ENCODE assay signal across 9 cellular contexts in genomic region chr11:31870609-31871309, GRCh38. TPM values are rescaled to one million over a fixed set of nuclear protein-coding genes. Genes with fewer than 3 reads are reported as not detected.
DNase-seq lines count a peak whose midpoint lies in the region; ATAC-seq, FAIRE-seq and TF ChIP-seq lines count a peak whose summit lies in the region.
"Had no signal": no experiment of that assay in that cellular context is flagged by ENCODE, and none has a peak within 500 bp of the region (broad histone marks: within the 10 kb centered on the region; RNA-seq: fewer than 3 reads in every experiment).

No MANE protein-coding gene starts in this region.

- H2BK120ac ChIP-seq in IMR-90 (ENCODE audit: low read depth, low read length) (no peak overlapping the region), H1 (replicated peaks; ENCODE audit: low read depth, low read length) (no peak overlapping the region)

- H3K79me2 ChIP-seq in H1 (ENCODE audit: control insufficient read depth in 1 of 2, insufficient read depth in 2 of 2, low read length in 2 of 2) = no peaks in the 10 kb centered on the region

- DNase-seq in NCI-H187 (lab: John Stamatoyannopoulos, UW) = peak; percentile 11
- DNase-seq in NCI-H187 treated with DMSO at 0.1 percent for 48 hours (lab: John Stamatoyannopoulos, UW) = no peak
- DNase-seq in IMR-90 = peak; percentile 33
- DNase-seq in SJCRH30 = peak; percentile 86 to 92
- DNase-seq in H1 (ENCODE audit: low read depth in 1 of 2, low spot score in 2 of 2) = peak; percentile 68 to 84
- DNase-seq in medulla oblongata (ENCODE audit: extremely low spot score) = peak; percentile 57
- no peak for DNase-seq in omental fat pad (ENCODE audit: low spot score)
- DNase-seq in cerebellum (ENCODE audit: low spot score) = no peak

- H3K4me1 ChIP-seq in IMR-90 (ENCODE audit: control insufficient read depth, insufficient read depth, low read length) (no peaks in the 10 kb centered on the region), SJCRH30 (peaks cover 22% of the 10 kb centered on the region), H1 (replicated peaks in 1 of 4; ENCODE audit: control insufficient read depth in 3 of 4, insufficient read depth in 4 of 4, low read length in 3 of 4) (peaks cover 8 to 15% (median 8%) of the 10 kb centered on the region in 4 experiments; a peak in 6 of 7 replicates)
- H3K4me1 ChIP-seq: BLaER1 had no signal

- no peak overlapping the region for H3K4ac ChIP-seq in IMR-90 (ENCODE audit: low read depth, low read length)
- no peak overlapping the region for H3K4ac ChIP-seq in H1 (replicated peaks; ENCODE audit: insufficient read length, low read depth, low read length)

- no peak for TF ChIP-seq POLR2A in IMR-90 (IDR thresholded peaks at IDR 0.05; ENCODE audit: low read depth, low read length)
- TF ChIP-seq POLR2A in H1 (IDR thresholded peaks at IDR 0.05; ENCODE audit: control extremely low read depth in 1 of 2, low read depth in 2 of 2, low read length in 2 of 2) = no peak

- dilution Hi-C loops in IMR-90 (cut with HindIII; ENCODE audit: low sequenced_read_pairs, unreplicated experiment) = no loop called here

- BruUV-seq in IMR-90 (replicated peaks; lab: Mats Ljungman, UMichigan) = no TSS peak

- no peak overlapping the region for H3K56ac ChIP-seq in IMR-90 (ENCODE audit: extremely low read depth, insufficient read depth, low read length)
- no peak overlapping the region for H3K56ac ChIP-seq in H1 (replicated peaks; ENCODE audit: insufficient read length, low read depth, low read length)

- no peak overlapping the region for H3K4me3 ChIP-seq in IMR-90 (ENCODE audit: insufficient read depth, low read depth, low read length)
- H3K4me3 ChIP-seq in SJCRH30 = peak overlapping the region; percentile 46
- H3K4me3 ChIP-seq in H1 (ENCODE audit: extremely low read depth in 1 of 4, insufficient read depth in 2 of 4, low read depth in 3 of 4, low read length in 4 of 4) = peak overlapping the region in 1 of 4 experiments; percentile 41; a peak in 2 of 8 replicates
- H3K4me3 ChIP-seq: BLaER1 had no signal

- intact Hi-C loops in IMR-90 (cut with micrococcal nuclease) = loop anchor here (1.0 to 10.0 kb wide), 6 partner anchors 230 to 634 kb away; no protein-coding TSS in a partner anchor

- ATAC-seq in IMR-90 (ENCODE audit: low read depth) (peak; percentile 82), omental fat pad (ENCODE audit: low FRiP score) (no peak)

- TF ChIP-seq CTCF in IMR-90 (conservative IDR thresholded peaks at IDR 0.05; ENCODE audit: low read depth, low read length) (peak; percentile 71), H1 (IDR thresholded peaks at IDR 0.05; ENCODE audit: control extremely low read depth in 1 of 3, insufficient read depth in 1 of 3, low read depth in 1 of 3, low read length in 3 of 3) (peak; percentile 47 to 82 (median 73)), omental fat pad (IDR thresholded peaks at IDR 0.05) (no peak)

- H3K36me3 ChIP-seq in IMR-90 (ENCODE audit: control insufficient read depth, insufficient read depth, low read length) = no peaks in the 10 kb centered on the region
- H3K36me3 ChIP-seq in SJCRH30 = no peaks in the 10 kb centered on the region
- no peaks in the 10 kb centered on the region for H3K36me3 ChIP-seq in H1 (ENCODE audit: control insufficient read depth in 2 of 4, insufficient read depth in 4 of 4, low read length in 3 of 4)
- H3K36me3 ChIP-seq: BLaER1 had no signal

- in situ Hi-C loops in IMR-90 (cut with MboI; ENCODE audit: low sequenced_read_pairs) = loop anchor here (10.0 kb wide), 2 partner anchors 376 to 476 kb away; no protein-coding TSS in a partner anchor

- H3K79me1 ChIP-seq in IMR-90 (ENCODE audit: low read depth in 1 of 2, low read length in 2 of 2) = no peaks in the 10 kb centered on the region
- H3K79me1 ChIP-seq in H1 (ENCODE audit: low read depth, low read length) = no peaks in the 10 kb centered on the region

- CTCF ChIA-PET in IMR-90 (lab: Yijun Ruan, JAX) (interaction anchor here (0.6 to 1.4 kb wide), 8 partner anchors 12 to 386 kb away, joined by 3 to 4 read pairs (median 3); no protein-coding TSS in a partner anchor), H1 (lab: Charles Lee; ENCODE audit: partially characterized antibody) (interaction anchor here (0.7 to 6.2 kb wide), 39 partner anchors 12 to 535 kb away, joined by 3 to 60 read pairs (median 4); no protein-coding TSS in a partner anchor)

- peak overlapping the region; percentile 58 for H2AK9ac ChIP-seq in IMR-90 (replicated peaks; ENCODE audit: low read depth, low read length, poor library complexity)

- no CpG with 5 or more reads among the region's 13 CpGs for WGBS in IMR-90 (ENCODE audit: extremely low coverage in 2 of 2, insufficient read length in 1 of 2), 2 experiments
- WGBS in H1 (ENCODE audit: extremely low coverage in 1 of 2, insufficient coverage in 1 of 2, insufficient read length in 1 of 2, insufficient replicate concordance in 2 of 2, low coverage in 1 of 2, low lambda C conversion rate in 2 of 2, missing lambda C conversion rate in 1 of 2), 2 experiments = 22% methylated on average over 13 of the region's 13 CpGs; no CpG with 5 or more reads in 1 of the 2 experiments

- H3K9me1 ChIP-seq in IMR-90 (ENCODE audit: insufficient read depth, low read length) = no peaks in the 10 kb centered on the region

- H3K27ac ChIP-seq in IMR-90 (ENCODE audit: insufficient read depth, low read length) = no peak overlapping the region
- no peak overlapping the region; the same call in 1 of the 2 replicates for H3K27ac ChIP-seq in SJCRH30
- no peak overlapping the region for H3K27ac ChIP-seq in H1 (ENCODE audit: low read depth, low read length)
- H3K27ac ChIP-seq: BLaER1 had no signal

- H3K23me2 ChIP-seq in H1 (ENCODE audit: low read depth, low read length) = no peaks in the 10 kb centered on the region

- H2AFZ ChIP-seq in IMR-90 (replicated peaks; ENCODE audit: low read length, poor library complexity) (peak overlapping the region; percentile 61), H1 (ENCODE audit: low read length) (peak overlapping the region; percentile 42; the same call in 1 of the 2 replicates)

- H4K5ac ChIP-seq in IMR-90 (ENCODE audit: low read depth, low read length) (no peak overlapping the region), H1 (ENCODE audit: insufficient read length, low read depth, low read length) (no peak overlapping the region)

- H2BK5ac ChIP-seq in IMR-90 (ENCODE audit: low read depth, low read length, poor library complexity, severe bottlenecking) (no peak overlapping the region), H1 (ENCODE audit: low read depth, low read length) (no peak overlapping the region)

- H4K91ac ChIP-seq in IMR-90 (ENCODE audit: insufficient read depth, low read depth, low read length) (no peak overlapping the region), H1 (replicated peaks; ENCODE audit: insufficient read length, low read length) (no peak overlapping the region)

- H3K27me3 ChIP-seq in IMR-90 (ENCODE audit: control insufficient read depth, insufficient read depth, low read length) (peaks cover 14% of the 10 kb centered on the region), SJCRH30 (no peaks in the 10 kb centered on the region), H1 (replicated peaks in 1 of 4; ENCODE audit: control insufficient read depth in 3 of 4, extremely low read depth in 1 of 4, insufficient read depth in 3 of 4, low read length in 3 of 4) (peaks cover 0 to 11% (median 4%) of the 10 kb centered on the region in 4 experiments; a peak in 4 of 7 replicates)
- H3K27me3 ChIP-seq: BLaER1 had no signal

- no peak overlapping the region for H2AK5ac ChIP-seq in IMR-90 (ENCODE audit: low read depth, low read length)
- no peak overlapping the region for H2AK5ac ChIP-seq in H1 (ENCODE audit: low read depth, low read length)

- H3K9ac ChIP-seq in IMR-90 (ENCODE audit: low read depth, low read length) = no peak overlapping the region
- no peak overlapping the region for H3K9ac ChIP-seq in H1 (replicated peaks in 1 of 4; ENCODE audit: extremely low read depth in 1 of 4, low read depth in 3 of 4, low read length in 3 of 4)
- H3K9ac ChIP-seq: BLaER1 had no signal

- H4K20me1 ChIP-seq in IMR-90 (ENCODE audit: insufficient read depth, low read length) (no peaks in the 10 kb centered on the region), H1 (replicated peaks in 1 of 2; ENCODE audit: control insufficient read depth in 1 of 2, insufficient read depth in 2 of 2, low read length in 2 of 2) (no peaks in the 10 kb centered on the region)
- H4K20me1 ChIP-seq: BLaER1 had no signal

- H2BK15ac ChIP-seq in IMR-90 (ENCODE audit: low read depth, low read length) (no peak overlapping the region), H1 (ENCODE audit: low read length) (no peak overlapping the region)

- H3K18ac ChIP-seq in IMR-90 (ENCODE audit: low read depth, low read length) = no peak overlapping the region
- H3K18ac ChIP-seq in H1 (ENCODE audit: extremely low read depth, low read length) = peak overlapping the region; percentile 43; the same call in 1 of the 2 replicates

- peak; percentile 91 for FAIRE-seq in H1 (lab: Jason Lieb, UNC)

- H4K8ac ChIP-seq in IMR-90 (ENCODE audit: low read depth in 2 of 2, low read length in 2 of 2) (no peak overlapping the region), H1 (ENCODE audit: extremely low read depth, insufficient read depth, low read length) (no peak overlapping the region)

- H3K23ac ChIP-seq in IMR-90 (ENCODE audit: low read depth, low read length) = no peak overlapping the region
- no peak overlapping the region for H3K23ac ChIP-seq in H1 (ENCODE audit: insufficient read length)

- H3K9me3 ChIP-seq in IMR-90 (ENCODE audit: control insufficient read depth, insufficient read depth, low read length) = no peaks in the 10 kb centered on the region
- H3K9me3 ChIP-seq in SJCRH30 (replicated peaks) = no peaks in the 10 kb centered on the region
- no peaks in the 10 kb centered on the region for H3K9me3 ChIP-seq in H1 (ENCODE audit: insufficient read depth in 2 of 2, low read depth in 1 of 2, low read length in 1 of 2)
- H3K9me3 ChIP-seq: BLaER1 had no signal

- H2BK12ac ChIP-seq in H1 (ENCODE audit: low read depth, low read length) = no peak overlapping the region

- TF ChIP-seq RAD21 in IMR-90 (IDR thresholded peaks at IDR 0.05; ENCODE audit: low read length) (peak; percentile 82), H1 (IDR thresholded peaks at IDR 0.05 in 1 of 2, conservative IDR thresholded peaks at IDR 0.05 in 1 of 2; ENCODE audit: low read depth in 2 of 2, low read length in 2 of 2) (peak; percentile 84 to 91)

- H2BK20ac ChIP-seq in IMR-90 (ENCODE audit: low read depth, low read length) (no peak overlapping the region), H1 (ENCODE audit: low read length) (no peak overlapping the region)

- H3K14ac ChIP-seq in IMR-90 (replicated peaks; ENCODE audit: low read depth, low read length) (no peak overlapping the region), H1 (ENCODE audit: insufficient read length) (no peak overlapping the region)

- no peak overlapping the region for H3K4me2 ChIP-seq in IMR-90 (ENCODE audit: low read depth, low read length)
- H3K4me2 ChIP-seq in H1 (ENCODE audit: insufficient read depth in 1 of 2, low read depth in 2 of 2, low read length in 2 of 2) = peak overlapping the region; percentile 6 to 67
- H3K4me2 ChIP-seq: BLaER1 had no signal

- TF ChIP-seq EP300 in H1 (IDR thresholded peaks at IDR 0.05; ENCODE audit: borderline replicate concordance in 1 of 2, low read depth in 2 of 2, low read length in 2 of 2) = no peak

- POLR2A ChIA-PET in IMR-90 (lab: Charles Lee; ENCODE audit: unreplicated experiment) = no interaction called here
- POLR2A ChIA-PET in H1 (lab: Charles Lee; ENCODE audit: partially characterized antibody) = interaction anchor here (0.7 kb wide), 1 partner anchor 72 kb away, joined by 3 read pairs; no protein-coding TSS in a partner anchor

RNA-seq across cellular contexts. Expression of gene PAX6, which starts 59.6 kb away (rescaled TPM):
- not detected in 2 replicates for total RNA-seq in IMR-90 (2012; rRNA removed)
- not detected in 2 replicates for polyA plus RNA-seq in IMR-90 (2012; rRNA removed)
- polyA plus RNA-seq in IMR-90 (2012; cell fraction: cytosol; rRNA removed) = not detected in 2 replicates
- not detected in 2 replicates for polyA plus RNA-seq in IMR-90 (2012; cell fraction: nucleus; rRNA removed; ENCODE audit: low replicate concordance)
- total RNA-seq in SJCRH30 (2014; rRNA removed; shearing (Covaris generic)) = 6.6 and 9.3 TPM in 2 replicates
- 0.21 and 0.30 TPM in 2 replicates for total RNA-seq in H1 (2021; fragmentation: NEBNext Ultra II Directional; extraction: Animal tissue kit (Norgen Biotek cat#: 25700))
- polyA plus RNA-seq in H1 (2011; rRNA removed) = 0.65 and 1.1 TPM in 2 replicates
- 0.53 TPM for polyA plus RNA-seq in H1 (2011; cell fraction: cytosol; rRNA removed)
- polyA plus RNA-seq in H1 (2011; cell fraction: nucleus; rRNA removed) = 1.0 TPM
- 0.41 to 1.1 TPM (median 0.57 TPM) in 4 replicates for polyA plus RNA-seq in H1 (2012, experiment 1 of 2)
- 0.16 TPM for polyA plus RNA-seq in H1 (2012, experiment 2 of 2)
- polyA plus RNA-seq in H1 (2013, experiment 1 of 2) = 0.16 TPM
- 0.22 TPM for polyA plus RNA-seq in H1 (2013, experiment 2 of 2)
- 0.76 and 0.82 TPM in 2 replicates for polyA minus RNA-seq in H1 (2011; rRNA and poly(A)+ RNA removed)
- polyA minus RNA-seq in H1 (2011; cell fraction: cytosol; rRNA and poly(A)+ RNA removed) = 0.88 TPM
- polyA minus RNA-seq in H1 (2011; cell fraction: nucleus; rRNA and poly(A)+ RNA removed) = 2.6 TPM
- total RNA-seq in omental fat pad = under 1 TPM in 1 of 4 donors, not detected in 3; 0.46 TPM
- 165 TPM for total RNA-seq in cerebellum

Comparison
In these comparisons a context has a peak if more than half of its experiments do, and no peak if none do; other contexts are left out.
1. DNase-seq: peak in NCI-H187 (2 of 2), IMR-90 (single experiment), SJCRH30 (2 of 2), H1 (2 of 2) and medulla oblongata (single experiment); none in NCI-H187 treated with DMSO at 0.1 percent for 48 hours (single experiment), omental fat pad (single experiment) and cerebellum (single experiment).
2. CTCF ChIP-seq: peak in IMR-90 (single experiment) and H1 (3 of 3); none in omental fat pad (0 of 3).
3. RNA of gene PAX6, which starts 59.6 kb away (total RNA-seq): 165 TPM in cerebellum (single experiment); 6.6 to 9.3 TPM in SJCRH30, 0.21 to 0.30 TPM in H1, 0.46 TPM in omental fat pad and not detected in IMR-90; every median in the first group is over 10 times any median in the second.